In the genomic region with DNA sequence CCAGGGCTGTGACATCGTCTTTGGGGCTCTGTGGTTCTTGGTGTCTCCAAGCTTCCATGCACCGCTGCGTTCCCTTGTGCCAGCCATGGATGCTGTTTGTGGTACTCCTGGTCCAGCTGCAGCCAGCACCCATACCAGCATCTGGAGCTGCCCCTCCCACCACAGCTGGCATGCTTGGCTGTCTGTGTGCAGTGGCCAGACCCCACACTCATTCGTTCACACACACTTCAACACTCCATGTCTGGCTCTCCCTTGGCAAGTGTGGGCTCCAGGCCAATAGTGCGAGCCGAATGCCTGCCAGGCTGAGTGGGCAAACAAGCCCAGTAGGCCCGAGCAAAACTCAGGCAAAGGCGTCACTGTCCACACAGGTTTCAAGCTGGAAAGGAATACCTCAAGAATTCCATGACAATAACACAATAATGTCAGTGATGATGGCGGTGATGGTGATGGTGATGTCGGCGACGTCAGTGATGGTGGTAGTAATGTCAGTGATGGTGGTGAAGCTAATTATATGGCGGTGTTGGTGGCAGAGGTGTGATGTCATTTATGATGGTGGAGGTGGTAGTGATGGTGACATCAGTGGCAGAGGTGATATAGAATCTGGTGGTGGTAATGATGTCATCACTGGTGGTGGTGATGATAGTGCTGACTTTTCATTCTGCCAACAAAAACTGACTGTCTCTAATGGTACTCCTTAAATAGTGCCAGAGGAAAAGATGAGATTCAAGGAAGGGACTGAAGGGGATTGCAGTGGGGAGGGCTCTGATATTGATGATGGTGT, we compare ENCODE assay signal across 18 cellular contexts. TPM values are rescaled to one million over a fixed set of nuclear protein-coding genes. Genes with fewer than 3 reads are reported as not detected.
A peak's percentile ranks its signal among the peaks of the same experiment; 100 is the strongest.
DNase-seq lines count a peak whose midpoint lies in the region; ATAC-seq, FAIRE-seq and TF ChIP-seq lines count a peak whose summit lies in the region.
"Had no signal": no experiment of that assay in that cellular context is flagged by ENCODE, and none has a peak within 500 bp of the region (broad histone marks: within the 10 kb centered on the region; RNA-seq: fewer than 3 reads in every experiment).

No MANE protein-coding gene starts in this region.

- H3K9me3 ChIP-seq in H9 (ENCODE audit: control insufficient read depth, low read depth, low read length): peaks cover 5% of the 10 kb centered on the region
- no peaks in the 10 kb centered on the region for H3K9me3 ChIP-seq in HEK293 (ENCODE audit: control insufficient read depth, insufficient read depth, low read depth, low read length)
- H3K9me3 ChIP-seq: A549, BE2C had no signal

- no peak overlapping the region for H3K4ac ChIP-seq in H9 (ENCODE audit: low read depth, low read length)

- peaks cover 9 to 13% of the 10 kb centered on the region in 2 experiments for H3K4me1 Mint-ChIP-seq in H9
- H3K4me1 Mint-ChIP-seq in nephron progenitor cell: peaks cover 7% of the 10 kb centered on the region

- WGBS in H9 (ENCODE audit: extremely low coverage, insufficient read length, low lambda C conversion rate): no CpG with 5 or more reads among the region's 13 CpGs

- H3T11ph ChIP-seq in H9 (ENCODE audit: low read length): no peak overlapping the region

- H3K27me3 ChIP-seq in H9 (ENCODE audit: insufficient read depth, low read length) (no peaks in the 10 kb centered on the region), bronchial epithelial cell (ENCODE audit: control insufficient read depth, insufficient read depth, low read length) (peaks cover 5% of the 10 kb centered on the region)
- H3K27me3 ChIP-seq: BE2C had no signal

- no peak overlapping the region for H3K18ac ChIP-seq in H9 (ENCODE audit: insufficient read length, low read depth, low read length)

- TF ChIP-seq CTCF in H9 (conservative IDR thresholded peaks at IDR 0.05): no peak
- TF ChIP-seq CTCF in HEK293 (tag by site-specific recombination; IDR thresholded peaks at IDR 0.05): no peak
- no peak for TF ChIP-seq CTCF in bronchial epithelial cell (IDR thresholded peaks at IDR 0.05; ENCODE audit: insufficient read depth, low read length, severe bottlenecking)
- no peak for TF ChIP-seq CTCF in nephron progenitor cell (IDR thresholded peaks at IDR 0.05)

- H4K5ac ChIP-seq in H9 (ENCODE audit: insufficient read length, low read depth, low read length): no peak overlapping the region

- no peak for ATAC-seq in HG03095 (IDR thresholded peaks at IDR 0.05; ENCODE audit: unreplicated experiment)
- ATAC-seq: A549, GM12878 had no signal

- no peak overlapping the region for H2BK12ac ChIP-seq in H9 (ENCODE audit: insufficient read length, low read depth, low read length)

- H3K14ac ChIP-seq in H9 (ENCODE audit: insufficient read depth, low read length): no peak overlapping the region

- H3K36me3 Mint-ChIP-seq in H9 (ENCODE audit: insufficient read depth in 1 of 3, low read depth in 3 of 3) (peaks cover 0 to 6% (median 5%) of the 10 kb centered on the region in 3 experiments; a peak in 2 of 7 replicates), nephron progenitor cell (ENCODE audit: low read depth) (no peaks in the 10 kb centered on the region)

- peaks cover 0 to 9% of the 10 kb centered on the region in 2 experiments; a peak in 4 of 5 replicates for H3K9me3 Mint-ChIP-seq in H9
- H3K9me3 Mint-ChIP-seq in nephron progenitor cell: no peaks in the 10 kb centered on the region

- no peaks in the 10 kb centered on the region for H3K23me2 ChIP-seq in H9 (ENCODE audit: insufficient read length, low read depth, low read length, poor library complexity, severe bottlenecking)

- H4K91ac ChIP-seq in H9 (ENCODE audit: insufficient read length, low read depth, low read length): no peak overlapping the region

- no peak overlapping the region for H2AK5ac ChIP-seq in H9 (ENCODE audit: insufficient read length, low read length)

- no peak overlapping the region for H2BK5ac ChIP-seq in H9 (ENCODE audit: insufficient read length, low read length)

- CTCF ChIA-PET in HEK293 (lab: Yijun Ruan, JAX): interaction anchor here (1.1 to 3.2 kb wide), 3 partner anchors 19 to 157 kb away, joined by 4 to 25 read pairs (median 4); partner anchors contain the start of gene TBC1D21

- no peak overlapping the region for H3K27ac Mint-ChIP-seq in H9
- no peak overlapping the region for H3K27ac Mint-ChIP-seq in nephron progenitor cell

- no peak overlapping the region for H3K56ac ChIP-seq in H9 (ENCODE audit: insufficient read length, low read depth, low read length)

- H3K4me3 ChIP-seq in HEK293 (ENCODE audit: low read depth, low read length) (no peak overlapping the region), bronchial epithelial cell (ENCODE audit: low read depth, low read length) (no peak overlapping the region)
- H3K4me3 ChIP-seq: A549, GM12878 had no signal

- peaks cover 19% of the 10 kb centered on the region for H3K27me3 Mint-ChIP-seq in H9 (ENCODE audit: low read depth)
- peaks cover 41% of the 10 kb centered on the region for H3K27me3 Mint-ChIP-seq in nephron progenitor cell (ENCODE audit: low read depth, poor library complexity)

- no peak overlapping the region for H4K8ac ChIP-seq in H9 (replicated peaks; ENCODE audit: insufficient read length, low read depth, low read length)

- no peak overlapping the region for H3K4me2 ChIP-seq in H9 (ENCODE audit: insufficient read depth, insufficient read length, low read length)
- H3K4me2 ChIP-seq: A549 had no signal

- peak; percentile 66 for FAIRE-seq in bronchial epithelial cell (lab: Jason Lieb, UNC)
- FAIRE-seq: A549, GM12878, GM18507, H54 had no signal

- POLR2A ChIA-PET in HEK293 (lab: Yijun Ruan, JAX): no interaction called here

- H3K4me1 ChIP-seq in H9 (ENCODE audit: insufficient read depth, low read length) (no peaks in the 10 kb centered on the region), HEK293 (ENCODE audit: control insufficient read depth, insufficient read depth, low read length) (no peaks in the 10 kb centered on the region)

- H4K20me1 ChIP-seq in H9 (ENCODE audit: control insufficient read depth, insufficient read depth, insufficient read length): no peaks in the 10 kb centered on the region

- H2BK120ac ChIP-seq in H9 (ENCODE audit: low read depth, low read length, poor library complexity, severe bottlenecking): no peak overlapping the region

- H2AFZ ChIP-seq in H9 (ENCODE audit: low read length): no peak overlapping the region

- no peak overlapping the region for H2BK15ac ChIP-seq in H9 (ENCODE audit: low read depth, low read length)

- no peak overlapping the region for H3K4me3 Mint-ChIP-seq in H9
- H3K4me3 Mint-ChIP-seq in nephron progenitor cell: no peak overlapping the region
- H3K4me3 Mint-ChIP-seq: CD4-positive, alpha-beta memory T cell had no signal

- no peak overlapping the region for H3K23ac ChIP-seq in H9 (ENCODE audit: insufficient read length, low read depth, low read length)

- DNase-seq in H9 (peak; percentile 16), bronchial epithelial cell (ENCODE audit: low read depth) (no peak), mesenteric fat pad (ENCODE audit: low spot score) (peak; percentile 55), nephron progenitor cell (no peak), NCI-H1092 (lab: John Stamatoyannopoulos, UW) (no peak)
- DNase-seq: BE2C; CD4-positive, alpha-beta memory T cell; DMS79 had no signal

- H3K9ac ChIP-seq in H9 (ENCODE audit: extremely low read depth, insufficient read length, low read length): no peak overlapping the region

- no peaks in the 10 kb centered on the region for H3K36me3 ChIP-seq in HEK293 (ENCODE audit: control insufficient read depth in 2 of 2, insufficient read depth in 1 of 2, low read length in 2 of 2)
- no peaks in the 10 kb centered on the region for H3K36me3 ChIP-seq in bronchial epithelial cell (ENCODE audit: control insufficient read depth, insufficient read depth, low read length)
- H3K36me3 ChIP-seq: BE2C had no signal

- H2BK20ac ChIP-seq in H9 (ENCODE audit: low read depth, low read length, poor library complexity, severe bottlenecking): no peak overlapping the region

- no peaks in the 10 kb centered on the region for H3K79me2 ChIP-seq in H9 (ENCODE audit: insufficient read depth, low read length)

- H3K79me1 ChIP-seq in H9 (ENCODE audit: insufficient read depth, low read depth, low read length, poor library complexity, severe bottlenecking): no peaks in the 10 kb centered on the region

- H3K27ac ChIP-seq in H9 (ENCODE audit: insufficient read length, low read depth, low read length) (no peak overlapping the region), HEK293 (ENCODE audit: extremely low read depth, low read depth, low read length) (no peak overlapping the region)
- H3K27ac ChIP-seq: A549, C4-2B, HL-60 had no signal

TF ChIP-seq in HEK293, 187 proteins besides CTCF, POLR2A, EP300 and RAD21 (continues in another document):
- TF ChIP-seq SCRT2 (tag by site-specific recombination; IDR thresholded peaks at IDR 0.05) (no peak), ZBTB21 (tag by site-specific recombination; IDR thresholded peaks at IDR 0.05) (peak; percentile 95), FEZF1 (tag by site-specific recombination; IDR thresholded peaks at IDR 0.05) (no peak), ZNF362 (tag by site-specific recombination; IDR thresholded peaks at IDR 0.05) (no peak), ZNF623 (tag by site-specific recombination; IDR thresholded peaks at IDR 0.05) (no peak), ZNF837 (tag by site-specific recombination; IDR thresholded peaks at IDR 0.05) (no peak), ZNF449 (tag by site-specific recombination; IDR thresholded peaks at IDR 0.05) (no peak), ZNF473 (tag by site-specific recombination; IDR thresholded peaks at IDR 0.05) (no peak)

RNA-seq across cellular contexts. Expression of gene TBC1D21, which starts 19.3 kb away (rescaled TPM):
- total RNA-seq in H9 (2021) (not detected in 2 replicates), bronchial epithelial cell (not detected in 2 replicates), mesenteric fat pad (not detected)
- total RNA-seq: CD4-positive, alpha-beta memory T cell; G401; GM12878; IMR-90 had no signal

RNA-seq across cellular contexts. Expression of gene LOXL1, which starts 33.6 kb away (rescaled TPM):
- total RNA-seq in H9 (2021) (6.9 and 9.1 TPM in 2 replicates), bronchial epithelial cell (5.3 and 7.2 TPM in 2 replicates), mesenteric fat pad (14.0 TPM)

Comparison
In these comparisons a context has a peak if more than half of its experiments do, and no peak if none do; other contexts are left out.
1. DNase-seq: peak in H9 (single experiment) and mesenteric fat pad (single experiment); none in bronchial epithelial cell (single experiment), nephron progenitor cell (single experiment) and NCI-H1092 (single experiment).